In genomic region chr10:105291571-105291970, GRCh38 we compare ENCODE assay signal across 15 cellular contexts.
DNase-seq lines count a peak whose midpoint lies in the region; ATAC-seq and TF ChIP-seq lines count a peak whose summit lies in the region.
"Had no signal": no experiment of that assay in that cellular context is flagged by ENCODE, and none has a peak within 500 bp of the region (broad histone marks: within the 10 kb centered on the region; RNA-seq: fewer than 3 reads in every experiment).

No MANE protein-coding gene starts in this region.

- no peak overlapping the region for H2BK15ac ChIP-seq in neuronal stem cell (ENCODE audit: low read length)

- H3K4me1 ChIP-seq in neuronal stem cell (ENCODE audit: control insufficient read depth in 2 of 2, insufficient read depth in 1 of 2, low read depth in 1 of 2, low read length in 2 of 2) = no peaks in the 10 kb centered on the region

- no peak overlapping the region for H3K18ac ChIP-seq in neuronal stem cell (ENCODE audit: low read length)

- no peak overlapping the region for H2BK12ac ChIP-seq in neuronal stem cell (ENCODE audit: low read length)

- no peak overlapping the region for H2BK120ac ChIP-seq in neuronal stem cell (ENCODE audit: low read depth, low read length)

- H3K4me3 ChIP-seq in epithelial cell of esophagus (ENCODE audit: low read length) (no peak overlapping the region), neuronal stem cell (ENCODE audit: low read length in 2 of 2) (no peak overlapping the region)

- H4K8ac ChIP-seq in neuronal stem cell (ENCODE audit: low read depth, low read length) = no peak overlapping the region

- no peak overlapping the region for H3K4ac ChIP-seq in neuronal stem cell (ENCODE audit: low read length)

- H2BK5ac ChIP-seq in neuronal stem cell (ENCODE audit: low read length) = no peak overlapping the region

- H3K9ac ChIP-seq in neuronal stem cell (ENCODE audit: low read depth, low read length, poor library complexity) = no peak overlapping the region

- H3K79me1 ChIP-seq in neuronal stem cell (ENCODE audit: low read depth, low read length) = no peaks in the 10 kb centered on the region

- no peak overlapping the region for H3K4me2 ChIP-seq in neuronal stem cell (ENCODE audit: insufficient read depth, low read length, poor library complexity, severe bottlenecking)

- no peak overlapping the region for H3K23ac ChIP-seq in neuronal stem cell (ENCODE audit: low read depth, low read length, poor library complexity)

- H3K9me3 ChIP-seq in neuronal stem cell (replicated peaks in 1 of 2; ENCODE audit: control insufficient read depth in 2 of 2, insufficient read depth in 1 of 2, low read depth in 1 of 2, low read length in 2 of 2) = no peaks in the 10 kb centered on the region

- no peak overlapping the region for H3K27ac ChIP-seq in neuronal stem cell (replicated peaks; ENCODE audit: low read length)

- ATAC-seq in HG03354 (IDR thresholded peaks at IDR 0.05; ENCODE audit: poor library complexity, severe bottlenecking, unreplicated experiment) = no peak

- no peak for TF ChIP-seq CTCF in epithelial cell of esophagus (IDR thresholded peaks at IDR 0.05; ENCODE audit: insufficient read depth, low read depth, low read length, missing control alignments)

- H2AK5ac ChIP-seq in neuronal stem cell (ENCODE audit: low read depth, low read length) = no peak overlapping the region

- no peak overlapping the region for H4K91ac ChIP-seq in neuronal stem cell (ENCODE audit: low read depth, low read length, poor library complexity)

- H3K27me3 ChIP-seq in neuronal stem cell (ENCODE audit: control insufficient read depth in 3 of 3, insufficient read depth in 3 of 3, low read depth in 1 of 3, low read length in 3 of 3) = no peaks in the 10 kb centered on the region

- H2AFZ ChIP-seq in neuronal stem cell (ENCODE audit: low read length) = no peak overlapping the region

- DNase-seq in DMS153 treated with DMSO at 0.1 percent for 48 hours (lab: John Stamatoyannopoulos, UW; ENCODE audit: unreplicated experiment) (peak; percentile 6), NCI-H1105 (lab: John Stamatoyannopoulos, UW) (peak; percentile 72), NCI-H748 (lab: John Stamatoyannopoulos, UW; ENCODE audit: unreplicated experiment) (peak; percentile 91), epithelial cell of esophagus (ENCODE audit: low read depth) (peak; percentile 0), occipital lobe (lab: John Stamatoyannopoulos, UW) (no peak), neuronal stem cell (ENCODE audit: low spot score) (no peak)
- DNase-seq: CD8-positive, alpha-beta memory T cell; DMS 273 treated with DMSO at 0.1 percent for 48 hours; H9; Karpas-422; NCI-H1694; NCI-H2171 treated with DMSO at 0.1 percent for 48 hours; NCI-H526 treated with DMSO at 0.1 percent for 48 hours; SHP77 treated with DMSO at 0.1 percent for 48 hours had no signal

- no CpG with 5 or more reads among the region's 4 CpGs for WGBS in neuronal stem cell (ENCODE audit: extremely low coverage in 2 of 2, insufficient read length in 2 of 2, insufficient replicate concordance in 1 of 2), 2 donors

- no peak overlapping the region for H3K14ac ChIP-seq in neuronal stem cell (ENCODE audit: low read length)

- no peaks in the 10 kb centered on the region for H3K36me3 ChIP-seq in neuronal stem cell (replicated peaks in 1 of 2; ENCODE audit: control insufficient read depth in 2 of 2, insufficient read depth in 2 of 2, low read length in 2 of 2)

Comparison
In these comparisons a context has a peak if more than half of its experiments do, and no peak if none do; other contexts are left out.
1. DNase-seq: peak in DMS153 treated with DMSO at 0.1 percent for 48 hours (single experiment), NCI-H1105 (single experiment), NCI-H748 (single experiment) and epithelial cell of esophagus (single experiment); none in occipital lobe (single experiment) and neuronal stem cell (single experiment).